Comparison of ENCODE assay signal across 8 cellular contexts in the genomic region with DNA sequence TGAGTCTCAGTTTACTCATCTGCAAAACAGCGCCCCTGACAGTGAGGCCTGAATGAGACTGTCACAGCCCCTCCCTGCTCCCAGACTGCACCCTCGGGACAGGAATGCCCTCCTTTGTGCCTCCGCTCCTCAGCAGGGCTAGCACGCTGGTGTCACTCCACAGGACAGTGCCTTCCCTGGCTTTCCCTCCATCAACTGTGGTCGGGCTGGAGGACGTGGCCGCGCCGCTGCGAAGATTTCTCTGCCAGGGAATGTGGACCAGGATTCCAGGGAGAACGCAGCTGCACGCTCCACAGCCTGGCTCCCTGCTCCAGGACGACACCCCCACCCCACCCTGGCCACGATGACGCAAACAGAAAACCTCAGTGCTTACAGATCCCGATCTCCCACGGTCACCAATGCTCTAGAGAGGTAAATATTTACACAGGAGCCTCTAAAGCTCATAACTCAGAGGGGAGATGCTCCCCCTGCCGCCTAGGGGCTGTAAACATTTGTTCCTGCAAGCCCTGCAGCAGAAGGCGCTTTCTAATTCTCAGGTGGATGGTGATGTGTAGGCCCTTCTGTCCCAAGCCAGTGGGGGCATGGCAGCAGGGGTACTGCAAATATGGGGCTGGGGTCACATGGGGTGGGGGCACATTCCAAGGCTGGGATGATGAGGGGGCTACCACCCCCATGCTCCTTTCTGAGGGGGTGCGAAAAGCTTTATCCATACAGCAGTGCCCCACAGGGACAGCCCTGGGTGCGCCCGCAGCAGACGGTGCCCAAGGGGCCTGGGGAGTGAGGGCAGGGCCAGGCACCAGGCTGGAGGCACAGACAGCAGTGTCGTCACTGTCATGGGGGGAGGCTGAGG. TPM values are rescaled to one million over a fixed set of nuclear protein-coding genes. Genes with fewer than 3 reads are reported as not detected.
DNase-seq lines count a peak whose midpoint lies in the region; ATAC-seq and TF ChIP-seq lines count a peak whose summit lies in the region.

No MANE protein-coding gene starts in this region.

- H3K36me3 ChIP-seq in body of pancreas (replicated peaks in 1 of 2; ENCODE audit: insufficient read depth in 1 of 2, low read depth in 2 of 2), result no peaks in the 10 kb centered on the region
- H3K36me3 ChIP-seq in upper lobe of left lung, result no peaks in the 10 kb centered on the region

- peaks cover 11% of the 10 kb centered on the region for H3K4me1 Mint-ChIP-seq in activated naive CD8-positive, alpha-beta T cell treated with anti-CD3 and anti-CD28 coated beads for 36 hours

- DNase-seq in AG09319 (ENCODE audit: extremely low read depth, low read depth) (peak; percentile 95), NCI-H1105 treated with DMSO at 0.1 percent for 48 hours (lab: John Stamatoyannopoulos, UW) (peak; percentile 78), body of pancreas (peak in 3 of 4 donors; percentile 62 to 79 (median 65)), kidney tubule cell (ENCODE audit: low spot score) (peak; percentile 77), upper lobe of left lung (peak in 1 of 2 donors; percentile 55), NCI-H1048 (lab: John Stamatoyannopoulos, UW) (no peak)
- DNase-seq in activated naive CD8-positive, alpha-beta T cell treated with anti-CD3 and anti-CD28 coated beads for 36 hours, result no peak

- 46 to 52% methylated on average over 15 to 24 of the region's 24 CpGs for WGBS in body of pancreas, 2 donors
- 42 to 50% methylated on average over 15 to 23 of the region's 24 CpGs for WGBS in upper lobe of left lung, 2 donors

- ATAC-seq in body of pancreas, result peak; percentile 49
- ATAC-seq in upper lobe of left lung (ENCODE audit: low FRiP score in 2 of 2), result peak in 1 of 2 donors; percentile 70
- no peak for ATAC-seq in HG03045 (IDR thresholded peaks at IDR 0.05; ENCODE audit: unreplicated experiment)

- no peaks in the 10 kb centered on the region for H3K9me3 ChIP-seq in body of pancreas
- H3K9me3 ChIP-seq in upper lobe of left lung, result no peaks in the 10 kb centered on the region

- no peaks in the 10 kb centered on the region for H3K9me3 Mint-ChIP-seq in activated naive CD8-positive, alpha-beta T cell treated with anti-CD3 and anti-CD28 coated beads for 36 hours

- H3K27me3 ChIP-seq in body of pancreas (no peaks in the 10 kb centered on the region), upper lobe of left lung (no peaks in the 10 kb centered on the region)

- TF ChIP-seq CTCF in AG09319 (IDR thresholded peaks at IDR 0.05; ENCODE audit: low read depth, low read length) (peak; percentile 56), body of pancreas (IDR thresholded peaks at IDR 0.05) (peak in 2 of 7 experiments; percentile 15 to 26), upper lobe of left lung (IDR thresholded peaks at IDR 0.05) (peak in 2 of 6 experiments; percentile 8 to 11)

- H3K27ac ChIP-seq in body of pancreas, result peak overlapping the region; percentile 6 to 73 (median 60)
- peak overlapping the region; percentile 30 to 63 (median 62) for H3K27ac ChIP-seq in upper lobe of left lung

- H3K4me1 ChIP-seq in body of pancreas, result peaks cover 86% of the 10 kb centered on the region
- peaks cover 37 to 61% (median 43%) of the 10 kb centered on the region in 4 donors for H3K4me1 ChIP-seq in upper lobe of left lung

- no peak overlapping the region for H3K4me3 Mint-ChIP-seq in activated naive CD8-positive, alpha-beta T cell treated with anti-CD3 and anti-CD28 coated beads for 36 hours

- no peak for TF ChIP-seq EP300 in upper lobe of left lung (IDR thresholded peaks at IDR 0.05)

- H3K4me3 ChIP-seq in body of pancreas, result no peak overlapping the region
- H3K4me3 ChIP-seq in upper lobe of left lung, result no peak overlapping the region

- no peaks in the 10 kb centered on the region for H3K36me3 Mint-ChIP-seq in activated naive CD8-positive, alpha-beta T cell treated with anti-CD3 and anti-CD28 coated beads for 36 hours

- TF ChIP-seq POLR2A in body of pancreas (IDR thresholded peaks at IDR 0.05), result no peak
- no peak for TF ChIP-seq POLR2A in upper lobe of left lung (IDR thresholded peaks at IDR 0.05)

- no peaks in the 10 kb centered on the region for H3K27me3 Mint-ChIP-seq in activated naive CD8-positive, alpha-beta T cell treated with anti-CD3 and anti-CD28 coated beads for 36 hours

- no peak overlapping the region for H3K27ac Mint-ChIP-seq in activated naive CD8-positive, alpha-beta T cell treated with anti-CD3 and anti-CD28 coated beads for 36 hours

- intact Hi-C loops in body of pancreas (cut with DNase I), result no loop called here

RNA-seq across cellular contexts. Expression of gene HS6ST1, which starts 12.4 kb away (rescaled TPM):
- total RNA-seq in body of pancreas, result 10 to 100 TPM; 25.4 to 44.8 TPM
- total RNA-seq in upper lobe of left lung, result 10 to 100 TPM; 24.0 to 96.8 (median 37.0) TPM
- total RNA-seq in activated naive CD8-positive, alpha-beta T cell treated with anti-CD3 and anti-CD28 coated beads for 36 hours, result 10 to 100 TPM; 16.1 to 17.4 TPM

Comparison
In these comparisons a context has a peak if more than half of its experiments do, and no peak if none do; other contexts are left out.
1. DNase-seq: peak in AG09319 (single experiment), NCI-H1105 treated with DMSO at 0.1 percent for 48 hours (single experiment), body of pancreas (3 of 4) and kidney tubule cell (single experiment); none in activated naive CD8-positive, alpha-beta T cell treated with anti-CD3 and anti-CD28 coated beads for 36 hours (single experiment) and NCI-H1048 (single experiment).